Comparison of ENCODE assay signal across 8 cellular contexts in the genomic region with DNA sequence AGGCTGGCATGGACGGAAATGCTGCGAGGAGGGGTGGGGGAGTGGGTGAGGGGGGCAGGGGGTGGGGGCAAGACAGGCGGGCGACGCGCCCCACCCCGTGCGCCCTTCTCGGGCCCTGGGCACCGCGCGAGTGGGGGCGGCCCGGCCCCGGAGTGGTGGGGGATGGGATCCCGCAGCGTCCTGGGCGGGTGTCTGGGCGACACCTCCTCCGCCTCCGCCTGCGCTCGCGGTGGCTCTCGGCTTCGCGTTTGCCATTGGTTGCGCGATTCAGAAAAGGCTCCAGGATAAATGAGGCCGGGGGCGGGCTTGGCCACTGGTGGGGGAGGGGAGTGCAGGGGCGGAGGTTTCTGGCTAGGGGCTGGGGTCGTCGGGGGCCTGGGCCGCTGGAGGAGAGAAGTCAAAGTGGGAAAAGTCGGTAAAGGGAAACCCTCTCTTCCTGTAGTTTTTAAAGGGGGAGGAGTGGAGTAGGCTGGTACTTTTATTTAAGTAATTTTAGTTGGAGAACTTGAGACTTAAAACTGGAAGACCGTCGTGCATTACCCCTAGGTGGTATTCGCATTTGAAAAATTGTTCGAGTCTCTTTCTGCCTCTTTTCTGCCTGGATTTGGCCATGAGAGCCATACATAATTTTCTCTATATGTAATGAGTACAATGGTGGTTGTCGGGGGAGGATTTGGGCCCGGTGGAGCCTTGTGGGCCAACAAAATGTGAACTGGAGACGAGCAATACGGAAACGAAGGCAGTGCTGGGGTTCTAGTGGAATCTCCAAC. TPM values are rescaled to one million over a fixed set of nuclear protein-coding genes. Genes with fewer than 3 reads are reported as not detected.
DNase-seq lines count a peak whose midpoint lies in the region; ATAC-seq and TF ChIP-seq lines count a peak whose summit lies in the region.

No MANE protein-coding gene starts in this region.

- ATAC-seq in GM23338 (peak; percentile 37), SK-N-SH treated with all-trans-retinoic acid at 6 μM for 48 hours (peak; percentile 48), HG03025 (IDR thresholded peaks at IDR 0.05; ENCODE audit: low FRiP score, unreplicated experiment) (no peak)
- ATAC-seq in effector memory CD8-positive, alpha-beta T cell (replicated peaks), result peak; percentile 23

- H3K79me2 ChIP-seq in DOHH2 (ENCODE audit: control insufficient read depth, low read length) (peaks cover 86% of the 10 kb centered on the region), GM23338 (replicated peaks; ENCODE audit: insufficient read depth) (peaks cover 66% of the 10 kb centered on the region)

- H3K9me2 ChIP-seq in DOHH2 (replicated peaks; ENCODE audit: control insufficient read depth, low read length) (no peaks in the 10 kb centered on the region), GM23338 (ENCODE audit: insufficient read depth) (no peaks in the 10 kb centered on the region)

- DNase-seq in GM23338 (ENCODE audit: low spot score) (peak; percentile 97), NB4 (ENCODE audit: low read depth) (peak; percentile 98), foreskin melanocyte (no peak)
- no peak for DNase-seq in effector memory CD8-positive, alpha-beta T cell

- no peaks in the 10 kb centered on the region for H3K27me3 ChIP-seq in DOHH2 (ENCODE audit: control insufficient read depth, low read length)
- H3K27me3 ChIP-seq in GM23338 (ENCODE audit: insufficient read depth), result no peaks in the 10 kb centered on the region
- peaks cover 100% of the 10 kb centered on the region for H3K27me3 ChIP-seq in neutrophil

- no peak for TF ChIP-seq CTCF in DOHH2 (IDR thresholded peaks at IDR 0.05; ENCODE audit: low read depth, low read length, poor library complexity, severe bottlenecking)
- no peak for TF ChIP-seq CTCF in GM23338 (conservative IDR thresholded peaks at IDR 0.05; ENCODE audit: low read depth in 2 of 2)
- TF ChIP-seq CTCF in NB4 (IDR thresholded peaks at IDR 0.05; ENCODE audit: low read depth, low read length), result no peak
- TF ChIP-seq CTCF in neutrophil (IDR thresholded peaks at IDR 0.05), result no peak

- H4K20me1 ChIP-seq in DOHH2 (ENCODE audit: control insufficient read depth, insufficient read depth, low read depth, low read length) (peaks cover 25% of the 10 kb centered on the region), GM23338 (replicated peaks; ENCODE audit: insufficient read depth) (no peaks in the 10 kb centered on the region)

- H3F3A ChIP-seq in DOHH2 (ENCODE audit: control insufficient read depth, insufficient read depth), result peaks cover 38% of the 10 kb centered on the region
- H3F3A ChIP-seq in GM23338 (replicated peaks; ENCODE audit: low read depth), result no peaks in the 10 kb centered on the region; the same call in 1 of the 2 replicates

- H3K4me1 Mint-ChIP-seq in GM23338, result peaks cover 13% of the 10 kb centered on the region
- peaks cover 21 to 29% of the 10 kb centered on the region in 2 donors for H3K4me1 Mint-ChIP-seq in effector memory CD8-positive, alpha-beta T cell (ENCODE audit: low read depth in 2 of 2)

- peaks cover 20% of the 10 kb centered on the region for H3K36me3 Mint-ChIP-seq in GM23338 (ENCODE audit: low read depth)
- H3K36me3 Mint-ChIP-seq in effector memory CD8-positive, alpha-beta T cell (ENCODE audit: insufficient read depth), result peaks cover 28% of the 10 kb centered on the region

- H3K9me3 ChIP-seq in DOHH2 (ENCODE audit: control insufficient read depth, insufficient read depth, low read length) (no peaks in the 10 kb centered on the region), neutrophil (no peaks in the 10 kb centered on the region)

- H3K27ac ChIP-seq in DOHH2 (ENCODE audit: low read depth, low read length) (peak overlapping the region; percentile 95), GM23338 (ENCODE audit: low read depth) (peak overlapping the region; percentile 96), neutrophil (no peak overlapping the region)

- H3K36me3 ChIP-seq in DOHH2 (ENCODE audit: control insufficient read depth, low read length) (peaks cover 61% of the 10 kb centered on the region), GM23338 (ENCODE audit: insufficient read depth) (no peaks in the 10 kb centered on the region), neutrophil (no peaks in the 10 kb centered on the region)

- peaks cover 20% of the 10 kb centered on the region for H3K27me3 Mint-ChIP-seq in GM23338 (ENCODE audit: insufficient read depth, low read depth, poor library complexity)
- H3K27me3 Mint-ChIP-seq in effector memory CD8-positive, alpha-beta T cell, result peaks cover 66 to 72% of the 10 kb centered on the region in 2 donors

- no peak overlapping the region for H2AFZ ChIP-seq in GM23338

- H3K27ac Mint-ChIP-seq in GM23338, result peak overlapping the region; percentile 96
- peak overlapping the region in 1 of 2 donors; percentile 76 for H3K27ac Mint-ChIP-seq in effector memory CD8-positive, alpha-beta T cell

- H3K9me3 Mint-ChIP-seq in GM23338, result peaks cover 7% of the 10 kb centered on the region; the same call in 2 of the 3 replicates
- H3K9me3 Mint-ChIP-seq in effector memory CD8-positive, alpha-beta T cell, result no peaks in the 10 kb centered on the region

- peak overlapping the region; percentile 94 for H3K4me2 ChIP-seq in DOHH2 (ENCODE audit: low read length)
- H3K4me2 ChIP-seq in GM23338, result peak overlapping the region; percentile 85

- H3K4me1 ChIP-seq in DOHH2 (ENCODE audit: control insufficient read depth, low read length) (peaks cover 22% of the 10 kb centered on the region), GM23338 (ENCODE audit: insufficient read depth) (peaks cover 10% of the 10 kb centered on the region), neutrophil (ENCODE audit: control insufficient read depth in 1 of 2, insufficient read depth in 1 of 2, low read depth in 1 of 2, low read length in 1 of 2) (peaks cover 60 to 64% of the 10 kb centered on the region in 2 experiments)

- peak; percentile 62 for TF ChIP-seq POLR2A in NB4 (IDR thresholded peaks at IDR 0.05; ENCODE audit: extremely low read depth, insufficient read length)

- peak overlapping the region; percentile 86 for H3K4me3 Mint-ChIP-seq in GM23338
- peak overlapping the region; percentile 80 for H3K4me3 Mint-ChIP-seq in effector memory CD8-positive, alpha-beta T cell

- H3K4me3 ChIP-seq in DOHH2 (ENCODE audit: low read length), result peak overlapping the region; percentile 75
- peak overlapping the region; percentile 64 for H3K4me3 ChIP-seq in GM23338
- H3K4me3 ChIP-seq in NB4 (ENCODE audit: low read depth, low read length), result peak overlapping the region; percentile 84
- peak overlapping the region; percentile 61 to 95 for H3K4me3 ChIP-seq in neutrophil (ENCODE audit: low read depth in 1 of 2, low read length in 1 of 2)

TF ChIP-seq in GM23338, 12 proteins besides CTCF, POLR2A, EP300 and RAD21:
- TF ChIP-seq POLR2AphosphoS5 (IDR thresholded peaks at IDR 0.05; ENCODE audit: low read depth), result peak; percentile 48
- no peak for TF ChIP-seq NANOG (IDR thresholded peaks at IDR 0.05; ENCODE audit: borderline replicate concordance)
- TF ChIP-seq CREB1 (CRISPR knock-in tag; IDR thresholded peaks at IDR 0.05; ENCODE audit: low read depth), result 0 out of 2 replicates have a peak, but pooled peaks have one; percentile 22
- no peak for TF ChIP-seq ZNF331 (CRISPR knock-in tag; IDR thresholded peaks at IDR 0.05; ENCODE audit: low read depth)

TF ChIP-seq in SK-N-SH treated with all-trans-retinoic acid at 6 μM for 48 hours, 23 proteins besides CTCF, POLR2A, EP300 and RAD21 (continues in another document):
- TF ChIP-seq, protein P1, sequence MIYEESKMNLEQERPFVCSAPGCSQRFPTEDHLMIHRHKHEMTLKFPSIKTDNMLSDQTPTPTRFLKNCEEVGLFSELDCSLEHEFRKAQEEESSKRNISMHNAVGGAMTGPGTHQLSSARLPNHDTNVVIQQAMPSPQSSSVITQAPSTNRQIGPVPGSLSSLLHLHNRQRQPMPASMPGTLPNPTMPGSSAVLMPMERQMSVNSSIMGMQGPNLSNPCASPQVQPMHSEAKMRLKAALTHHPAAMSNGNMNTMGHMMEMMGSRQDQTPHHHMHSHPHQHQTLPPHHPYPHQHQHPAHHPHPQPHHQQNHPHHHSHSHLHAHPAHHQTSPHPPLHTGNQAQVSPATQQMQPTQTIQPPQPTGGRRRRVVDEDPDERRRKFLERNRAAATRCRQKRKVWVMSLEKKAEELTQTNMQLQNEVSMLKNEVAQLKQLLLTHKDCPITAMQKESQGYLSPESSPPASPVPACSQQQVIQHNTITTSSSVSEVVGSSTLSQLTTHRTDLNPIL (CRISPR knock-in tag; IDR thresholded peaks at IDR 0.05; ENCODE audit: low read depth), result no peak
- TF ChIP-seq, protein P2, sequence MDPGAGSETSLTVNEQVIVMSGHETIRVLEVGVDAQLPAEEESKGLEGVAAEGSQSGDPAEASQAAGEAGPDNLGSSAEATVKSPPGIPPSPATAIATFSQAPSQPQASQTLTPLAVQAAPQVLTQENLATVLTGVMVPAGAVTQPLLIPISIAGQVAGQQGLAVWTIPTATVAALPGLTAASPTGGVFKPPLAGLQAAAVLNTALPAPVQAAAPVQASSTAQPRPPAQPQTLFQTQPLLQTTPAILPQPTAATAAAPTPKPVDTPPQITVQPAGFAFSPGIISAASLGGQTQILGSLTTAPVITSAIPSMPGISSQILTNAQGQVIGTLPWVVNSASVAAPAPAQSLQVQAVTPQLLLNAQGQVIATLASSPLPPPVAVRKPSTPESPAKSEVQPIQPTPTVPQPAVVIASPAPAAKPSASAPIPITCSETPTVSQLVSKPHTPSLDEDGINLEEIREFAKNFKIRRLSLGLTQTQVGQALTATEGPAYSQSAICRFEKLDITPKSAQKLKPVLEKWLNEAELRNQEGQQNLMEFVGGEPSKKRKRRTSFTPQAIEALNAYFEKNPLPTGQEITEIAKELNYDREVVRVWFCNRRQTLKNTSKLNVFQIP (CRISPR knock-in tag; IDR thresholded peaks at IDR 0.05; ENCODE audit: borderline replicate concordance, low read depth), result no peak
- TF ChIP-seq ZNF8 (CRISPR knock-in tag; IDR thresholded peaks at IDR 0.05), result no peak

RNA-seq across cellular contexts. Expression of a gene that starts 1.0 kb away (rescaled TPM):
- total RNA-seq in GM23338 (2014; rRNA removed; shearing (Covaris generic)), result 183 and 209 TPM in 2 replicates
- polyA plus RNA-seq in GM23338 (2016; fragmentation: Nextera tagmentation; extraction: Ambion mirVana), result 47.1 and 52.0 TPM in 2 replicates

Comparison
In these comparisons a context has a peak if more than half of its experiments do, and no peak if none do; other contexts are left out.
1. DNase-seq: peak in GM23338 (single experiment) and NB4 (single experiment); none in effector memory CD8-positive, alpha-beta T cell (0 of 3) and foreskin melanocyte (single experiment).
2. Peak in every context shown above with its lines, with median percentiles within 50 percentile points of each other: H3K4me3 ChIP-seq.